Comparison of ENCODE assay signal across 10 cellular contexts in genomic region chr16:75062135-75062943, GRCh38. TPM values are rescaled to one million over a fixed set of nuclear protein-coding genes. Genes with fewer than 3 reads are reported as not detected.
A peak's percentile ranks its signal among the peaks of the same experiment; 100 is the strongest.
DNase-seq lines count a peak whose midpoint lies in the region; ATAC-seq and TF ChIP-seq lines count a peak whose summit lies in the region.
"Had no signal": no experiment of that assay in that cellular context is flagged by ENCODE, and none has a peak within 500 bp of the region (broad histone marks: within the 10 kb centered on the region; RNA-seq: fewer than 3 reads in every experiment).

No MANE protein-coding gene starts in this region.

- H3K9me3 ChIP-seq in A673 (ENCODE audit: low read depth, low read length, poor library complexity, severe bottlenecking): no peaks in the 10 kb centered on the region
- H3K9me3 ChIP-seq in KOPT-K1 (ENCODE audit: insufficient read depth, low read length, poor library complexity, severe bottlenecking): no peaks in the 10 kb centered on the region

- CTCF ChIA-PET in A673 (lab: Charles Lee): interaction anchor here (0.7 kb wide), 1 partner anchor 18 kb away, joined by 4 read pairs; no protein-coding TSS in a partner anchor

- ATAC-seq in HG03280 (IDR thresholded peaks at IDR 0.05; ENCODE audit: unreplicated experiment): no peak

- peaks cover 8% of the 10 kb centered on the region for H3K4me1 ChIP-seq in A673 (ENCODE audit: insufficient read depth, low read length, poor library complexity, severe bottlenecking)

- POLR2A ChIA-PET in A673 (lab: Charles Lee; ENCODE audit: low non-redundant PET): no interaction called here

- TF ChIP-seq CTCF in A673 (conservative IDR thresholded peaks at IDR 0.05; ENCODE audit: low read depth, low read length): no peak
- no peak for TF ChIP-seq CTCF in fibroblast of mammary gland (conservative IDR thresholded peaks at IDR 0.05; ENCODE audit: control insufficient read depth, insufficient read depth, low read depth, low read length)
- TF ChIP-seq CTCF in nephron (IDR thresholded peaks at IDR 0.05; ENCODE audit: unreplicated experiment in 3 of 3): no peak

- H3K36me3 Mint-ChIP-seq in nephron (ENCODE audit: low read depth): no peaks in the 10 kb centered on the region

- BruUV-seq in A673 (replicated peaks; lab: Mats Ljungman, UMichigan): no TSS peak

- H3K27me3 Mint-ChIP-seq in nephron (ENCODE audit: low read depth): no peaks in the 10 kb centered on the region

- H3K36me3 ChIP-seq in A673 (ENCODE audit: insufficient read depth, low read length, poor library complexity, severe bottlenecking) (no peaks in the 10 kb centered on the region), KOPT-K1 (ENCODE audit: insufficient read depth, low read length) (no peaks in the 10 kb centered on the region)
- H3K36me3 ChIP-seq: brain microvascular endothelial cell had no signal

- H3K27me3 ChIP-seq in A673 (replicated peaks; ENCODE audit: insufficient read depth, low read depth, low read length, poor library complexity): no peaks in the 10 kb centered on the region
- H3K27me3 ChIP-seq: brain microvascular endothelial cell had no signal

- H3K27ac Mint-ChIP-seq in nephron: peak overlapping the region; percentile 37 to 78 (median 74)

- peaks cover 42% of the 10 kb centered on the region for H3K4me1 Mint-ChIP-seq in nephron

- H3K4me3 Mint-ChIP-seq in nephron: no peak overlapping the region

- no peak for DNase-seq in A673 (ENCODE audit: low spot score)
- peak; percentile 36 for DNase-seq in fibroblast of mammary gland (ENCODE audit: low read depth)
- no peak for DNase-seq in HK-2 (ENCODE audit: unreplicated experiment)
- no peak for DNase-seq in AML-193 (lab: John Stamatoyannopoulos, UW)
- DNase-seq in kidney tubule cell (ENCODE audit: low spot score): no peak
- DNase-seq: brain microvascular endothelial cell, NCI-H1048 had no signal

- H3K27ac ChIP-seq in A673 (ENCODE audit: low read depth, low read length, poor library complexity, severe bottlenecking) (peak overlapping the region; percentile 37), KOPT-K1 (ENCODE audit: low read depth, low read length, poor library complexity, severe bottlenecking) (peak overlapping the region; percentile 96)
- H3K27ac ChIP-seq: brain microvascular endothelial cell had no signal

- no peaks in the 10 kb centered on the region for H3K9me3 Mint-ChIP-seq in nephron

- H3K4me3 ChIP-seq in A673 (ENCODE audit: low read depth, low read length, poor library complexity, severe bottlenecking) (no peak overlapping the region), fibroblast of mammary gland (ENCODE audit: control insufficient read depth, low read depth, low read length) (no peak overlapping the region)

- intact Hi-C loops in A673 (cut with micrococcal nuclease; ENCODE audit: unreplicated experiment): no loop called here

RNA-seq across cellular contexts. Expression of gene LDHD, which starts 54.2 kb away (rescaled TPM):
- 0.39 TPM in 1 of 2 replicates, not detected in the other for total RNA-seq in A673 (2021)
